23 cellular contexts compared by ENCODE assay signal in the genomic region with DNA sequence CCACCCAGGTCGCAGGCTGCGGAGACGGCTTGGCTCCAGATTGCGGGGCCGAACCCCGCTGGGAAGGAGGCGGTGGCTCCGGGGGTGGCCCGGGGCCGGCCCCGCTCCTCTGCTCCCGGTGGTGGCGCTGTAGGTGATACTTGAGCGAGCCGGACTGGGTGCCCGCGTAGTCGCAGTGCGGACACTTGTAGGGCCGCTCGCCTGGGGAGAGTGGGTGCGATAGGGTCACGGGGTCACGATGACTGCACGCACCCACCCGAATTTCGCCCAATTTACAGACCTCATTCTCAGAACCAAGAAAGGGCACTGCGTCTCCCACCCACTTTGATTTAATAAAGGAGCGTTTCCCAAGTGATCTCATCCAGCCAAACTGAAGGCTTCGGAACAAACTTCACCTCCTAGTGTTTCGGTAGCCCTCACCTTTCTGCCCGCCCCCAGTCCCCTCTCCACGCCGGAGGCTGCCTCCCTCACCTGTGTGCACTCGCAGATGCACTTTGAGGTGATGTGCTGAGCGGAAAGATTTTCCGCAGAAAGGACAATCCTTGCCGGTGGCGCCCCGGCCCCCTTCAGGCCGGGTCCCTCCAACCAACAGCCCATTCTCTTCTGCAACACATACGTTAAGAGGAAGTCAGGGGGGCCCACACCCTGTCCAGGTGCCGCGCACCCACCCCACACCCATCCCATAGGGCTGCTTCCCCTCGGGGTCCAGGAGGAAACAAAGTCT. TPM values are rescaled to one million over a fixed set of nuclear protein-coding genes. Genes with fewer than 3 reads are reported as not detected.
DNase-seq lines count a peak whose midpoint lies in the region; ATAC-seq and TF ChIP-seq lines count a peak whose summit lies in the region.
"Had no signal": no experiment of that assay in that cellular context is flagged by ENCODE, and none has a peak within 500 bp of the region (broad histone marks: within the 10 kb centered on the region; RNA-seq: fewer than 3 reads in every experiment).

No MANE protein-coding gene starts in this region.

- H3K36me3 Mint-ChIP-seq in CD8-positive, alpha-beta memory T cell = peaks cover 0 to 1% (median 0%) of the 10 kb centered on the region in 3 donors
- H3K36me3 Mint-ChIP-seq in WTC11 (peaks cover 50% of the 10 kb centered on the region), memory B cell (no peaks in the 10 kb centered on the region)

- H3K27ac ChIP-seq in CD8-positive, alpha-beta memory T cell (ENCODE audit: low read depth, low read length) = no peak overlapping the region
- peak overlapping the region in 6 of 8 donors; percentile 16 to 89 (median 51) for H3K27ac ChIP-seq in spleen
- H3K27ac ChIP-seq: GM23248 had no signal

- POLR2A ChIA-PET in CD8-positive, alpha-beta memory T cell (lab: Charles Lee) = interaction anchor here (1.6 kb wide), 1 partner anchor 23 kb away, joined by 4 read pairs; no protein-coding TSS in a partner anchor
- POLR2A ChIA-PET in WTC11 (lab: Charles Lee) = interaction anchor here (0.8 to 7.0 kb wide), 7 partner anchors 11 to 76 kb away, joined by 3 to 74 read pairs (median 5); partner anchors contain the start of gene ARHGEF40

- DNase-seq in CD8-positive, alpha-beta memory T cell = no peak
- no peak for DNase-seq in WTC11 (ENCODE audit: low spot score)
- no peak for DNase-seq in memory B cell (ENCODE audit: low spot score in 2 of 2)
- peak; percentile 85 for DNase-seq in spleen
- no peak for DNase-seq in DMS79 (lab: John Stamatoyannopoulos, UW)
- DNase-seq in activated CD4-positive, CD25-positive, alpha-beta regulatory T cell (lab: John Stamatoyannopoulos, UW) = no peak
- no peak for DNase-seq in effector CD4-positive, alpha-beta T cell
- DNase-seq: activated CD8-positive, alpha-beta memory T cell treated with anti-CD3 and anti-CD28 coated beads, Interleukin-2, amount 50 U/mL, for 4 hours; DMS53; GF-D8; GM23248; kidney glomerular epithelial cell; NCI-H1105; NCI-H2029 treated with DMSO at 0.1 percent for 48 hours; PC-3; sigmoid colon had no signal

- peaks cover 18% of the 10 kb centered on the region for H3K4me1 ChIP-seq in CD8-positive, alpha-beta memory T cell (ENCODE audit: insufficient read depth, low read length)
- peaks cover 11 to 72% (median 40%) of the 10 kb centered on the region in 6 donors for H3K4me1 ChIP-seq in spleen

- no peak overlapping the region for H3K4me3 ChIP-seq in CD8-positive, alpha-beta memory T cell (ENCODE audit: low read length)
- no peak overlapping the region for H3K4me3 ChIP-seq in spleen
- H3K4me3 ChIP-seq: coronary artery, GM23248, sigmoid colon had no signal

- H3K27me3 Mint-ChIP-seq in CD8-positive, alpha-beta memory T cell = no peaks in the 10 kb centered on the region
- H3K27me3 Mint-ChIP-seq in WTC11 (ENCODE audit: low read depth) = no peaks in the 10 kb centered on the region
- no peaks in the 10 kb centered on the region for H3K27me3 Mint-ChIP-seq in memory B cell
- H3K27me3 Mint-ChIP-seq: activated naive CD8-positive, alpha-beta T cell; activated T-helper 17 cell treated with anti-CD3 and anti-CD28 coated beads, Interleukin-2, amount 50 U/mL, for 72 hours had no signal

- H3K4me1 Mint-ChIP-seq in CD8-positive, alpha-beta memory T cell = peaks cover 25 to 35% (median 34%) of the 10 kb centered on the region in 3 donors
- H3K4me1 Mint-ChIP-seq in WTC11 (peaks cover 59% of the 10 kb centered on the region), memory B cell (peaks cover 15% of the 10 kb centered on the region)

- no peaks in the 10 kb centered on the region for H3K27me3 ChIP-seq in CD8-positive, alpha-beta memory T cell (ENCODE audit: insufficient read depth, low read length, poor library complexity, severe bottlenecking)
- H3K27me3 ChIP-seq in spleen (replicated peaks in 1 of 7) = no peaks in the 10 kb centered on the region
- H3K27me3 ChIP-seq: sigmoid colon had no signal

- whole genome bisulfite sequencing in spleen, 5 donors = 89 to 94% (median 91%) methylated on average over 39 to 45 of the region's 45 CpGs

- no peak for TF ChIP-seq POLR2A in spleen (IDR thresholded peaks at IDR 0.05)

- H3K9me3 Mint-ChIP-seq in CD8-positive, alpha-beta memory T cell = no peaks in the 10 kb centered on the region
- H3K9me3 Mint-ChIP-seq in WTC11 = no peaks in the 10 kb centered on the region
- no peaks in the 10 kb centered on the region for H3K9me3 Mint-ChIP-seq in memory B cell
- H3K9me3 Mint-ChIP-seq: activated T-helper 17 cell treated with anti-CD3 and anti-CD28 coated beads, Interleukin-2, amount 50 U/mL, for 72 hours had no signal

- intact Hi-C loops in spleen (cut with DNase I; ENCODE audit: low total_unique reads) = loop anchor here (5.0 kb wide), 1 partner anchor 74 kb away; no protein-coding TSS in a partner anchor

- H3K4me3 Mint-ChIP-seq in CD8-positive, alpha-beta memory T cell = no peak overlapping the region
- H3K4me3 Mint-ChIP-seq in WTC11 (no peak overlapping the region), memory B cell (no peak overlapping the region)
- H3K4me3 Mint-ChIP-seq: activated naive CD8-positive, alpha-beta T cell; activated T-helper 17 cell treated with anti-CD3 and anti-CD28 coated beads, Interleukin-2, amount 50 U/mL, for 72 hours had no signal

- no peak for TF ChIP-seq CTCF in WTC11 (IDR thresholded peaks at IDR 0.05)
- no peak for TF ChIP-seq CTCF in spleen (IDR thresholded peaks at IDR 0.05 in 8 of 11, conservative IDR thresholded peaks at IDR 0.05 in 3 of 11)

- CTCF ChIA-PET in CD8-positive, alpha-beta memory T cell (lab: Charles Lee) = interaction anchor here (0.8 to 7.8 kb wide), 13 partner anchors 9 to 83 kb away, joined by 3 to 195 read pairs (median 8); partner anchors contain the start of genes RNASE13 and TMEM253
- CTCF ChIA-PET in WTC11 (lab: Charles Lee) = interaction anchor here (0.6 to 7.9 kb wide), 37 partner anchors 7 to 293 kb away, joined by 3 to 321 read pairs (median 6); partner anchors contain the start of genes ARHGEF40, SUPT16H, TMEM253 and ZNF219

- H3K36me3 ChIP-seq in CD8-positive, alpha-beta memory T cell (ENCODE audit: insufficient read depth, low read length) = no peaks in the 10 kb centered on the region
- peaks cover 0 to 69% (median 5%) of the 10 kb centered on the region in 6 donors for H3K36me3 ChIP-seq in spleen

- no peaks in the 10 kb centered on the region for H3K9me3 ChIP-seq in CD8-positive, alpha-beta memory T cell (ENCODE audit: low read length)
- no peaks in the 10 kb centered on the region for H3K9me3 ChIP-seq in spleen
- H3K9me3 ChIP-seq: sigmoid colon had no signal

- peak overlapping the region in 5 of 8 donors; percentile 56 to 86 (median 66) for H3K27ac Mint-ChIP-seq in CD8-positive, alpha-beta memory T cell
- peak overlapping the region; percentile 37; the same call in 1 of the 2 replicates for H3K27ac Mint-ChIP-seq in WTC11
- H3K27ac Mint-ChIP-seq in memory B cell = peak overlapping the region; percentile 40
- H3K27ac Mint-ChIP-seq: activated naive CD8-positive, alpha-beta T cell; activated T-helper 17 cell treated with anti-CD3 and anti-CD28 coated beads, Interleukin-2, amount 50 U/mL, for 72 hours had no signal

- ATAC-seq in WTC11 (no peak), memory B cell (ENCODE audit: low read depth) (no peak)
- ATAC-seq: activated T-helper 17 cell treated with anti-CD3 and anti-CD28 coated beads, Interleukin-2, amount 50 U/mL, for 72 hours; PC-3 had no signal

TF ChIP-seq in WTC11, 78 proteins besides CTCF, POLR2A, EP300 and RAD21 (continues in another document):
- TF ChIP-seq, protein P1, sequence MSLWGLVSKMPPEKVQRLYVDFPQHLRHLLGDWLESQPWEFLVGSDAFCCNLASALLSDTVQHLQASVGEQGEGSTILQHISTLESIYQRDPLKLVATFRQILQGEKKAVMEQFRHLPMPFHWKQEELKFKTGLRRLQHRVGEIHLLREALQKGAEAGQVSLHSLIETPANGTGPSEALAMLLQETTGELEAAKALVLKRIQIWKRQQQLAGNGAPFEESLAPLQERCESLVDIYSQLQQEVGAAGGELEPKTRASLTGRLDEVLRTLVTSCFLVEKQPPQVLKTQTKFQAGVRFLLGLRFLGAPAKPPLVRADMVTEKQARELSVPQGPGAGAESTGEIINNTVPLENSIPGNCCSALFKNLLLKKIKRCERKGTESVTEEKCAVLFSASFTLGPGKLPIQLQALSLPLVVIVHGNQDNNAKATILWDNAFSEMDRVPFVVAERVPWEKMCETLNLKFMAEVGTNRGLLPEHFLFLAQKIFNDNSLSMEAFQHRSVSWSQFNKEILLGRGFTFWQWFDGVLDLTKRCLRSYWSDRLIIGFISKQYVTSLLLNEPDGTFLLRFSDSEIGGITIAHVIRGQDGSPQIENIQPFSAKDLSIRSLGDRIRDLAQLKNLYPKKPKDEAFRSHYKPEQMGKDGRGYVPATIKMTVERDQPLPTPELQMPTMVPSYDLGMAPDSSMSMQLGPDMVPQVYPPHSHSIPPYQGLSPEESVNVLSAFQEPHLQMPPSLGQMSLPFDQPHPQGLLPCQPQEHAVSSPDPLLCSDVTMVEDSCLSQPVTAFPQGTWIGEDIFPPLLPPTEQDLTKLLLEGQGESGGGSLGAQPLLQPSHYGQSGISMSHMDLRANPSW (CRISPR knock-in tag; conservative IDR thresholded peaks at IDR 0.05; ENCODE audit: low read depth) = no peak
- TF ChIP-seq HMGA2 (CRISPR knock-in tag; IDR thresholded peaks at IDR 0.05) (no peak), ZNF396 (CRISPR knock-in tag; IDR thresholded peaks at IDR 0.05; ENCODE audit: borderline replicate concordance) (no peak), IRF2 (CRISPR knock-in tag; IDR thresholded peaks at IDR 0.05; ENCODE audit: borderline replicate concordance, low read depth) (no peak)

RNA-seq across cellular contexts. Expression of gene ZNF219, which starts 7.4 kb away (rescaled TPM):
- 1 to 10 TPM; 7.0 to 8.2 TPM for total RNA-seq in CD8-positive, alpha-beta memory T cell
- polyA plus RNA-seq in CD8-positive, alpha-beta memory T cell = 1.3 TPM
- 149 to 154 TPM (median 149 TPM) in 3 replicates for total RNA-seq in WTC11 (2021)
- 10 to 100 TPM; 10.7 to 26.7 (median 16.6) TPM for total RNA-seq in spleen
- polyA plus RNA-seq in spleen = 10 to 100 TPM in 1 of 3 donors, 1 to 10 TPM in 2; 5.5 to 11.8 (median 5.5) TPM

RNA-seq across cellular contexts. Expression of gene TMEM253, which starts 9.8 kb away (rescaled TPM):
- total RNA-seq in CD8-positive, alpha-beta memory T cell = not detected
- not detected for polyA plus RNA-seq in CD8-positive, alpha-beta memory T cell
- total RNA-seq in WTC11 (2021) = 1.7 to 2.2 TPM (median 1.9 TPM) in 3 replicates
- 1 to 10 TPM in 1 of 7 donors, under 1 TPM in 1, not detected in 5; 0.57 to 1.5 TPM for total RNA-seq in spleen
- under 1 TPM; 0.11 to 0.29 (median 0.15) TPM for polyA plus RNA-seq in spleen
- total RNA-seq: activated T-helper 17 cell treated with anti-CD3 and anti-CD28 coated beads, Interleukin-2, amount 50 U/mL, for 72 hours; glomerular endothelial cell; lung microvascular endothelial cell; PC-3; T-helper 1 cell treated with Interleukin-12 subunit alpha and Interleukin-12 subunit beta and Interleukin-4 antibody, amounts not matched to agents 30 ng/mL and 1 ng/mL, for 36 hours had no signal
- polyA plus RNA-seq: GM23248 had no signal

RNA-seq across cellular contexts. Expression of gene ARHGEF40, which starts 21.0 kb away (rescaled TPM):
- under 1 TPM; 0.16 to 0.39 TPM for total RNA-seq in CD8-positive, alpha-beta memory T cell
- 0.40 TPM for polyA plus RNA-seq in CD8-positive, alpha-beta memory T cell
- 58.6 to 74.2 TPM (median 58.8 TPM) in 3 replicates for total RNA-seq in WTC11 (2021)
- total RNA-seq in spleen = 100 to 1,000 TPM in 4 of 7 donors, 10 to 100 TPM in 3; 57.0 to 151 (median 102) TPM
- polyA plus RNA-seq in spleen = 10 to 100 TPM in 2 of 3 donors, 1 to 10 TPM in 1; 9.8 to 47.1 (median 17.7) TPM
- total RNA-seq: T-helper 1 cell treated with Interleukin-12 subunit alpha and Interleukin-12 subunit beta and Interleukin-4 antibody, amounts not matched to agents 30 ng/mL and 1 ng/mL, for 36 hours had no signal

RNA-seq across cellular contexts. Expression of gene RNASE8, which starts 33.5 kb away (rescaled TPM):
- not detected for total RNA-seq in CD8-positive, alpha-beta memory T cell
- not detected for polyA plus RNA-seq in CD8-positive, alpha-beta memory T cell
- total RNA-seq in WTC11 (2021) = not detected in 3 replicates
- not detected for total RNA-seq in spleen
- not detected for polyA plus RNA-seq in spleen
- total RNA-seq: activated T-helper 17 cell treated with anti-CD3 and anti-CD28 coated beads, Interleukin-2, amount 50 U/mL, for 72 hours; glomerular endothelial cell; GM23248; lung microvascular endothelial cell; PC-3; sigmoid colon; T-helper 1 cell treated with Interleukin-12 subunit alpha and Interleukin-12 subunit beta and Interleukin-4 antibody, amounts not matched to agents 30 ng/mL and 1 ng/mL, for 36 hours; urinary bladder had no signal
- polyA plus RNA-seq: GM23248, sigmoid colon, urinary bladder had no signal

RNA-seq across cellular contexts. Expression of gene RNASE7, which starts 48.9 kb away (rescaled TPM):
- not detected for total RNA-seq in CD8-positive, alpha-beta memory T cell
- polyA plus RNA-seq in CD8-positive, alpha-beta memory T cell = not detected
- total RNA-seq in WTC11 (2021) = not detected in 3 replicates
- not detected for total RNA-seq in spleen
- polyA plus RNA-seq in spleen = not detected
- total RNA-seq: activated T-helper 17 cell treated with anti-CD3 and anti-CD28 coated beads, Interleukin-2, amount 50 U/mL, for 72 hours; glomerular endothelial cell; GM23248; lung microvascular endothelial cell; PC-3; sigmoid colon; T-helper 1 cell treated with Interleukin-12 subunit alpha and Interleukin-12 subunit beta and Interleukin-4 antibody, amounts not matched to agents 30 ng/mL and 1 ng/mL, for 36 hours; urinary bladder had no signal
- polyA plus RNA-seq: GM23248 had no signal

Comparison
In these comparisons a context has a peak if more than half of its experiments do, and no peak if none do; other contexts are left out.
1. RNA of gene ARHGEF40, which starts 21.0 kb away (total RNA-seq): 57.0 to 151 TPM in spleen and 58.6 to 74.2 TPM in WTC11; 0.16 to 0.39 TPM in CD8-positive, alpha-beta memory T cell; every median in the first group is over 10 times any median in the second.
2. Peak in every context shown above with its lines, with median percentiles within 50 percentile points of each other: H3K27ac Mint-ChIP-seq.